10 cellular contexts compared by ENCODE assay signal in genomic region chr14:92986254-92987147, GRCh38.
DNase-seq lines count a peak whose midpoint lies in the region; ATAC-seq and TF ChIP-seq lines count a peak whose summit lies in the region.
"Had no signal": no experiment of that assay in that cellular context is flagged by ENCODE, and none has a peak within 500 bp of the region (broad histone marks: within the 10 kb centered on the region; RNA-seq: fewer than 3 reads in every experiment).

No MANE protein-coding gene starts in this region.

- no peak for TF ChIP-seq POLR2A in body of pancreas (IDR thresholded peaks at IDR 0.05)

- peaks cover 32% of the 10 kb centered on the region for H3K4me1 ChIP-seq in body of pancreas
- H3K4me1 ChIP-seq in thoracic aorta (ENCODE audit: control insufficient read depth in 1 of 2, low read depth in 2 of 2): peaks cover 3 to 29% of the 10 kb centered on the region in 2 donors

- peak overlapping the region; percentile 18 to 82 (median 74) for H3K27ac ChIP-seq in body of pancreas
- H3K27ac ChIP-seq in thoracic aorta: peak overlapping the region; percentile 62 to 64
- H3K27ac ChIP-seq: cardiac muscle cell had no signal

- H3K27me3 ChIP-seq in body of pancreas: no peaks in the 10 kb centered on the region
- H3K27me3 ChIP-seq in thoracic aorta (replicated peaks; ENCODE audit: insufficient read depth): no peaks in the 10 kb centered on the region
- H3K27me3 ChIP-seq: cardiac muscle cell had no signal

- H3K4me3 ChIP-seq in body of pancreas: no peak overlapping the region
- H3K4me3 ChIP-seq in thoracic aorta: no peak overlapping the region
- H3K4me3 ChIP-seq: cardiac muscle cell had no signal

- 51 to 76% methylated on average over 4 to 6 of the region's 6 CpGs for WGBS in body of pancreas, 2 donors

- H3K36me3 ChIP-seq in body of pancreas (replicated peaks in 1 of 2; ENCODE audit: insufficient read depth in 1 of 2, low read depth in 2 of 2) (no peaks in the 10 kb centered on the region), thoracic aorta (no peaks in the 10 kb centered on the region)
- H3K36me3 ChIP-seq: cardiac muscle cell had no signal

- intact Hi-C loops in body of pancreas (cut with DNase I): no loop called here

- H3K9me3 ChIP-seq in body of pancreas: no peaks in the 10 kb centered on the region
- no peaks in the 10 kb centered on the region for H3K9me3 ChIP-seq in thoracic aorta

- peak; percentile 23 for DNase-seq in HS-5 (ENCODE audit: low read depth)
- DNase-seq in body of pancreas: peak; percentile 75 to 88 (median 84)
- peak; percentile 61 for DNase-seq in kidney tubule cell (ENCODE audit: low spot score)
- peak; percentile 59 for DNase-seq in thoracic aorta (ENCODE audit: low spot score)
- no peak for DNase-seq in DMS53 treated with DMSO at 0.1 percent for 48 hours (lab: John Stamatoyannopoulos, UW; ENCODE audit: unreplicated experiment)
- no peak for DNase-seq in NCI-H748 treated with DMSO at 0.1 percent for 48 hours (lab: John Stamatoyannopoulos, UW)
- no peak for DNase-seq in T-helper 2 cell
- DNase-seq: naive B cell had no signal

- peak; percentile 92 for ATAC-seq in body of pancreas
- ATAC-seq in thoracic aorta (ENCODE audit: insufficient number of reproducible peaks, low FRiP score, low read depth): peak; percentile 87
- no peak for ATAC-seq in HG02981 (IDR thresholded peaks at IDR 0.05; ENCODE audit: unreplicated experiment)

- no peak for TF ChIP-seq CTCF in body of pancreas (IDR thresholded peaks at IDR 0.05)
- TF ChIP-seq CTCF in thoracic aorta (IDR thresholded peaks at IDR 0.05): no peak

Comparison
In these comparisons a context has a peak if more than half of its experiments do, and no peak if none do; other contexts are left out.
1. DNase-seq: peak in HS-5 (single experiment), body of pancreas (4 of 4), kidney tubule cell (single experiment) and thoracic aorta (single experiment); none in DMS53 treated with DMSO at 0.1 percent for 48 hours (single experiment), NCI-H748 treated with DMSO at 0.1 percent for 48 hours (single experiment) and T-helper 2 cell (0 of 5).